ENCODE assay signal across 2 cellular contexts in the genomic region with DNA sequence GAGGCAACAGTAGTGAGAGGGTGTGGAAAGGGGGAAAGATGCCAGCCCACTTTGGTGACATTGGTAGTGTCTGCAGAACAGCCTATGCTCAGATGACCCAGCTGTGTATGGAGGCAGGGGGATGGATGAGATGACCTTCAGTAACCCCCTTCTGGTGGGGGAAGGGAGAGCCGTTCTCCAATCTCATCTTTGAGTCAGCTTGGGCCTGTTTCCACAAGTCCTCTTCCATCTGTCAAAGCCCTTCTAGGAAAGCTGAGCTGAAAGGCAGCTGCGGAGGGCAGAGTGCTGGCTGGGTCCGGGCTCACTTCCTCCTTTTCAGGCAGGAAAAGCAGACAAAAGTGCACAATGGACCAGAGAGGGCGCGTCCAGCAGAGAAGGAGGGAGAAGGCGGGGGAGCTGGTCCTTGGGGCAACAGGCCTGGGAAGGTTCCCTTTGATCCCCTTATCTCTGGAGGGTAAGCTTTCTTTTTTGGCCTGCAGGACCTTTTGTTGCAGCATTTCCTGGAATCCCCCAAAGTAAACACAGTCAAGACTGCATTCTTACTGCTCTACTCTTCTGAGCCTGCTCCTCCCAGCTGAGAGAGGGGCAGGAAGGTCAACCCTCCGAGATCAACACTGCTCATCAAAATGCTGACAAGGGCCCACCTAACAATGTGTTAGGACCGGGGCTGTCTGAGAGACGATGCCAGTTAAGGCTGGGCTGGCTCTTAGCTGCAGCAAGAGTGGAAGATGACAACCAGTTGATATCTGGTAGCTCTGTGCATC.
TF ChIP-seq lines count a peak whose summit lies in the region.

No MANE protein-coding gene starts in this region.

TF ChIP-seq in IMR-90, 13 proteins besides CTCF, POLR2A, EP300 and RAD21 (continued from another document):
- TF ChIP-seq SMC3 (IDR thresholded peaks at IDR 0.05; ENCODE audit: low read depth, low read length) (no peak), RFX5 (IDR thresholded peaks at IDR 0.05; ENCODE audit: low read depth, low read length) (no peak), USF2 (IDR thresholded peaks at IDR 0.05; ENCODE audit: low read depth, low read length) (no peak), RCOR1 (IDR thresholded peaks at IDR 0.05; ENCODE audit: insufficient replicate concordance, low read length) (no peak), MAFK (IDR thresholded peaks at IDR 0.05; ENCODE audit: low read depth, low read length) (no peak), MAZ (IDR thresholded peaks at IDR 0.05; ENCODE audit: borderline replicate concordance, low read depth, low read length) (no peak)
- TF ChIP-seq, protein P1, sequence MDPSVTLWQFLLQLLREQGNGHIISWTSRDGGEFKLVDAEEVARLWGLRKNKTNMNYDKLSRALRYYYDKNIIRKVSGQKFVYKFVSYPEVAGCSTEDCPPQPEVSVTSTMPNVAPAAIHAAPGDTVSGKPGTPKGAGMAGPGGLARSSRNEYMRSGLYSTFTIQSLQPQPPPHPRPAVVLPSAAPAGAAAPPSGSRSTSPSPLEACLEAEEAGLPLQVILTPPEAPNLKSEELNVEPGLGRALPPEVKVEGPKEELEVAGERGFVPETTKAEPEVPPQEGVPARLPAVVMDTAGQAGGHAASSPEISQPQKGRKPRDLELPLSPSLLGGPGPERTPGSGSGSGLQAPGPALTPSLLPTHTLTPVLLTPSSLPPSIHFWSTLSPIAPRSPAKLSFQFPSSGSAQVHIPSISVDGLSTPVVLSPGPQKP (IDR thresholded peaks at IDR 0.05; ENCODE audit: borderline replicate concordance, low read depth, low read length) = no peak

TF ChIP-seq in WTC11, 78 proteins besides CTCF, POLR2A, EP300 and RAD21 (continued from another document):
- no peak for TF ChIP-seq GRHL2 (CRISPR knock-in tag; IDR thresholded peaks at IDR 0.05; ENCODE audit: insufficient replicate concordance, severe bottlenecking)
- TF ChIP-seq ESRRA (CRISPR knock-in tag; IDR thresholded peaks at IDR 0.05; ENCODE audit: borderline replicate concordance) = no peak
- no peak for TF ChIP-seq FOXJ3 (CRISPR knock-in tag; IDR thresholded peaks at IDR 0.05; ENCODE audit: borderline replicate concordance)
- TF ChIP-seq, protein P2, sequence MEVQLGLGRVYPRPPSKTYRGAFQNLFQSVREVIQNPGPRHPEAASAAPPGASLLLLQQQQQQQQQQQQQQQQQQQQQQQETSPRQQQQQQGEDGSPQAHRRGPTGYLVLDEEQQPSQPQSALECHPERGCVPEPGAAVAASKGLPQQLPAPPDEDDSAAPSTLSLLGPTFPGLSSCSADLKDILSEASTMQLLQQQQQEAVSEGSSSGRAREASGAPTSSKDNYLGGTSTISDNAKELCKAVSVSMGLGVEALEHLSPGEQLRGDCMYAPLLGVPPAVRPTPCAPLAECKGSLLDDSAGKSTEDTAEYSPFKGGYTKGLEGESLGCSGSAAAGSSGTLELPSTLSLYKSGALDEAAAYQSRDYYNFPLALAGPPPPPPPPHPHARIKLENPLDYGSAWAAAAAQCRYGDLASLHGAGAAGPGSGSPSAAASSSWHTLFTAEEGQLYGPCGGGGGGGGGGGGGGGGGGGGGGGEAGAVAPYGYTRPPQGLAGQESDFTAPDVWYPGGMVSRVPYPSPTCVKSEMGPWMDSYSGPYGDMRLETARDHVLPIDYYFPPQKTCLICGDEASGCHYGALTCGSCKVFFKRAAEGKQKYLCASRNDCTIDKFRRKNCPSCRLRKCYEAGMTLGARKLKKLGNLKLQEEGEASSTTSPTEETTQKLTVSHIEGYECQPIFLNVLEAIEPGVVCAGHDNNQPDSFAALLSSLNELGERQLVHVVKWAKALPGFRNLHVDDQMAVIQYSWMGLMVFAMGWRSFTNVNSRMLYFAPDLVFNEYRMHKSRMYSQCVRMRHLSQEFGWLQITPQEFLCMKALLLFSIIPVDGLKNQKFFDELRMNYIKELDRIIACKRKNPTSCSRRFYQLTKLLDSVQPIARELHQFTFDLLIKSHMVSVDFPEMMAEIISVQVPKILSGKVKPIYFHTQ (CRISPR knock-in tag; IDR thresholded peaks at IDR 0.05) = no peak
- TF ChIP-seq TCF7 (CRISPR knock-in tag; IDR thresholded peaks at IDR 0.05; ENCODE audit: low read depth) = no peak
- peak; percentile 63; the same call in 1 of the 2 replicates for TF ChIP-seq GABPB1 (CRISPR knock-in tag; IDR thresholded peaks at IDR 0.05)
- TF ChIP-seq KAT7 (CRISPR knock-in tag; IDR thresholded peaks at IDR 0.05; ENCODE audit: borderline replicate concordance) = no peak
- TF ChIP-seq FOXK1 (CRISPR knock-in tag; IDR thresholded peaks at IDR 0.05) = peak; percentile 49; the same call in 1 of the 2 replicates
